ENCODE assay signal across 23 cellular contexts in the genomic region with DNA sequence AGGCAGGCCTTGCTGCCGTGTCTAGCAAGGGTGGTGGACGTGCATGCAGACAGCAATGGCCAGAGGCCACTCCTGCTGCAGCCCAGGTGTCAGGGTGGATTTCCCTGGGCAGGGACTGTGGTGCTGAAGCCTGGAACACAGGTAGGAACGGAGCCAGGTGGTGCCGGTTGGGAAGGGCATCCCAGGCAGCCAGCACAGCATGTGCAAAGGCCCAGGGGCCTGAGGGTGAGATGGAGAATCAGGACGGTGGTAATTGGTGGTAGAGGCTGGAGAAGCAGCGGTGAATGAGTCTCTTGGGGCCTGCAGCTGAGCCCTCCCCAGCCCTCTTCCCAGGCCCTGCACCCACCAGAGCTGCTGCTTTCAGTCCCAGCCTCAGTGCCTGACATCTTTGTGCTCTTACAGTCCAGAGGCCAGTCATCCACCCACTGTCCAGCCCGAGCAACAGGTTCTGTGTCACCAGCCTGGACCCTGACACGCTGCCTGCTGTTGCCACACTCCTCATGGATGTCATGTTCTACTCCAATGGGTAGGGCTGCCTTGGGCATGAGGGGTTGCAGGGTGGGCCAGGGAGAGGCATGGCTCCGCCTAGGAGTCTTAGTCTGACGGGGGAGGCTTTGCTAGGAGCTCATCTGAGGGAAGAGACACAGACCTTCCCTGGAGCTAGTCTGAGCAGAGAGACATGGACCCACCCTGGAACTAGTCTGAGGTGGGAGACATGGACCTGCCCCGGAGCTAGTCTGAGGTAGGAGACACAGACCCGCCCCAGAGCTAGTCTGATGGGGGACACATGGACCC. TPM values are rescaled to one million over a fixed set of nuclear protein-coding genes. Genes with fewer than 3 reads are reported as not detected.
DNase-seq lines count a peak whose midpoint lies in the region; ATAC-seq, FAIRE-seq and TF ChIP-seq lines count a peak whose summit lies in the region.
"Had no signal": no experiment of that assay in that cellular context is flagged by ENCODE, and none has a peak within 500 bp of the region (broad histone marks: within the 10 kb centered on the region; RNA-seq: fewer than 3 reads in every experiment).

No MANE protein-coding gene starts in this region.

- H3K4me2 ChIP-seq in HepG2 (ENCODE audit: low read depth, low read length) = no peak overlapping the region
- H3K4me2 ChIP-seq in trophoblast cell (ENCODE audit: low read length) = no peak overlapping the region
- H3K4me2 ChIP-seq: A549; BLaER1 treated with 17β-estradiol and CSF1 and Interleukin-3, amounts not matched to agents 10 nM and 100 nM had no signal

- H4K91ac ChIP-seq in trophoblast cell (ENCODE audit: low read depth, low read length) = no peak overlapping the region

- H3K4me1 ChIP-seq in Panc1 (ENCODE audit: control insufficient read depth, insufficient read depth, low read length) = no peaks in the 10 kb centered on the region
- no peaks in the 10 kb centered on the region for H3K4me1 ChIP-seq in HepG2 (ENCODE audit: insufficient read depth, low read length)
- peaks cover 0 to 3% of the 10 kb centered on the region in 2 experiments for H3K4me1 ChIP-seq in trophoblast cell (ENCODE audit: control insufficient read depth in 1 of 2, insufficient read depth in 2 of 2, low read length in 2 of 2)
- H3K4me1 ChIP-seq in adrenal gland (replicated peaks in 1 of 2) = no peaks in the 10 kb centered on the region
- H3K4me1 ChIP-seq: A549, Caco-2 had no signal

- in situ Hi-C loops in Panc1 (cut with HindIII; ENCODE audit: low pct_unique_long_range_greater_than_20kb, low sequenced_read_pairs) = no loop called here
- in situ Hi-C loops in HepG2 (cut with HindIII; ENCODE audit: extremely low pct_ligation_motif_present, low pct_unique_long_range_greater_than_20kb) = no loop called here

- H3K9ac ChIP-seq in HepG2 (ENCODE audit: insufficient read depth, low read depth, low read length) (no peak overlapping the region), trophoblast cell (ENCODE audit: low read length) (no peak overlapping the region)

- FAIRE-seq in HepG2 (lab: Jason Lieb, UNC) = no peak
- FAIRE-seq: A549, D721Med, G401.6, GM12891, GM19239 had no signal

- H3K79me2 ChIP-seq in HepG2 (ENCODE audit: insufficient read depth, low read length) = no peaks in the 10 kb centered on the region
- H3K79me2 ChIP-seq in trophoblast cell (ENCODE audit: control insufficient read depth, insufficient read depth, low read length, poor library complexity) = no peaks in the 10 kb centered on the region

- H2BK120ac ChIP-seq in trophoblast cell (ENCODE audit: insufficient read depth, low read length, poor library complexity) = no peak overlapping the region

- intact Hi-C loops in Panc1 (cut with micrococcal nuclease; ENCODE audit: unreplicated experiment) (no loop called here), HepG2 (cut with micrococcal nuclease; ENCODE audit: unreplicated experiment) (no loop called here), adrenal gland (cut with DNase I) (no loop called here)

- H4K8ac ChIP-seq in trophoblast cell (ENCODE audit: low read depth, low read length) = no peak overlapping the region

- TF ChIP-seq CTCF in Panc1 (IDR thresholded peaks at IDR 0.05) = no peak
- TF ChIP-seq CTCF in HepG2 (CRISPR knock-in tag; IDR thresholded peaks at IDR 0.05) = no peak
- no peak for TF ChIP-seq CTCF in adrenal gland (IDR thresholded peaks at IDR 0.05)

- no peak overlapping the region for H2AK5ac ChIP-seq in trophoblast cell (ENCODE audit: low read length)

- H3K79me1 ChIP-seq in trophoblast cell (ENCODE audit: low read length) = no peaks in the 10 kb centered on the region

- no peak overlapping the region for H3K27ac ChIP-seq in Panc1 (ENCODE audit: low read length)
- H3K27ac ChIP-seq in HepG2 (ENCODE audit: extremely low read length, insufficient read depth, low read length) = no peak overlapping the region
- no peak overlapping the region for H3K27ac ChIP-seq in trophoblast cell (ENCODE audit: low read depth, low read length)
- no peak overlapping the region for H3K27ac ChIP-seq in adrenal gland
- H3K27ac ChIP-seq: 22Rv1; A549; BLaER1 treated with 17β-estradiol and CSF1 and Interleukin-3, amounts not matched to agents 10 nM and 100 nM; C4-2B had no signal

- peaks cover 1% of the 10 kb centered on the region for H3K36me3 ChIP-seq in H7 (replicated peaks; ENCODE audit: control insufficient read depth, insufficient read depth, low read length)
- no peaks in the 10 kb centered on the region for H3K36me3 ChIP-seq in Panc1 (ENCODE audit: control insufficient read depth, insufficient read depth, low read length)
- H3K36me3 ChIP-seq in HepG2 (replicated peaks in 1 of 2; ENCODE audit: control insufficient read depth in 1 of 2, insufficient read depth in 2 of 2, low read length in 2 of 2) = peaks cover 6 to 15% of the 10 kb centered on the region in 2 experiments; a peak in 4 of 5 replicates
- peaks cover 23 to 25% of the 10 kb centered on the region in 2 experiments for H3K36me3 ChIP-seq in trophoblast cell (ENCODE audit: control insufficient read depth in 1 of 2, insufficient read depth in 2 of 2, low read length in 2 of 2)
- H3K36me3 ChIP-seq in adrenal gland (replicated peaks in 1 of 2) = peaks cover 0 to 22% of the 10 kb centered on the region in 2 donors

- H2AFZ ChIP-seq in HepG2 (ENCODE audit: low read length) = no peak overlapping the region
- no peak overlapping the region for H2AFZ ChIP-seq in trophoblast cell (ENCODE audit: insufficient read depth, low read length, poor library complexity)

- ATAC-seq in Panc1 (peak; percentile 33), HepG2 (peak; percentile 18; the same call in 2 of the 3 replicates), GM21423 (IDR thresholded peaks at IDR 0.05; ENCODE audit: unreplicated experiment) (no peak)
- ATAC-seq: A549; CD8-positive, alpha-beta T cell had no signal

- POLR2A ChIA-PET in Panc1 (lab: Charles Lee) (no interaction called here), HepG2 (lab: Yijun Ruan, JAX) (no interaction called here)

- no peak overlapping the region for H2BK5ac ChIP-seq in trophoblast cell (ENCODE audit: low read depth, low read length, poor library complexity)

- peak; percentile 15 for DNase-seq in H7
- DNase-seq in Panc1 (ENCODE audit: low read depth, low spot score) = no peak
- DNase-seq in HepG2 (ENCODE audit: low spot score) = no peak
- DNase-seq in trophoblast cell = no peak
- no peak for DNase-seq in NCI-H1092 treated with DMSO at 0.1 percent for 48 hours (lab: John Stamatoyannopoulos, UW)
- DNase-seq in adrenal gland = no peak
- DNase-seq in NCI-H2227 treated with DMSO at 0.1 percent for 48 hours (lab: John Stamatoyannopoulos, UW) = no peak
- DNase-seq: AML-193; Caco-2; Calu3; CD4-positive, alpha-beta T cell; CD8-positive, alpha-beta T cell; DMS79 treated with DMSO at 0.1 percent for 48 hours; GF-D8 had no signal

- H3K4me3 ChIP-seq in H7 (ENCODE audit: insufficient read depth, low read depth, low read length) = no peak overlapping the region
- H3K4me3 ChIP-seq in Panc1 (ENCODE audit: low read depth in 2 of 2, low read length in 2 of 2) = no peak overlapping the region
- no peak overlapping the region for H3K4me3 ChIP-seq in HepG2 (replicated peaks in 1 of 3; ENCODE audit: insufficient read depth in 1 of 3, low read depth in 2 of 3, low read length in 3 of 3)
- H3K4me3 ChIP-seq in trophoblast cell (ENCODE audit: low read depth, low read length) = peak overlapping the region; percentile 53
- H3K4me3 ChIP-seq in adrenal gland = no peak overlapping the region
- H3K4me3 ChIP-seq: A549; BLaER1 treated with 17β-estradiol and CSF1 and Interleukin-3, amounts not matched to agents 10 nM and 100 nM had no signal

- TF ChIP-seq POLR2A in HepG2 (IDR thresholded peaks at IDR 0.05; ENCODE audit: insufficient read depth in 1 of 2, low read depth in 2 of 2, low read length in 2 of 2) (no peak), adrenal gland (IDR thresholded peaks at IDR 0.05) (no peak)

- H3K4ac ChIP-seq in trophoblast cell (ENCODE audit: low read depth, low read length) = no peak overlapping the region

- no peaks in the 10 kb centered on the region for H3K27me3 ChIP-seq in H7 (ENCODE audit: control insufficient read depth, insufficient read depth, low read length)
- no peaks in the 10 kb centered on the region for H3K27me3 ChIP-seq in Panc1 (ENCODE audit: control insufficient read depth, insufficient read depth, low read length)
- no peaks in the 10 kb centered on the region for H3K27me3 ChIP-seq in HepG2 (ENCODE audit: control insufficient read depth in 1 of 2, insufficient read depth in 2 of 2, low read length in 2 of 2)
- H3K27me3 ChIP-seq in trophoblast cell (ENCODE audit: insufficient read depth, low read length) = no peaks in the 10 kb centered on the region
- no peaks in the 10 kb centered on the region for H3K27me3 ChIP-seq in adrenal gland
- H3K27me3 ChIP-seq: BLaER1 treated with 17β-estradiol and CSF1 and Interleukin-3, amounts not matched to agents 10 nM and 100 nM had no signal

- H4K12ac ChIP-seq in trophoblast cell (ENCODE audit: low read depth, low read length) = no peak overlapping the region

- H4K20me1 ChIP-seq in HepG2 (ENCODE audit: insufficient read depth, low read length) = no peaks in the 10 kb centered on the region
- H4K20me1 ChIP-seq: BLaER1 treated with 17β-estradiol and CSF1 and Interleukin-3, amounts not matched to agents 10 nM and 100 nM had no signal

- TSS peak; percentile 89 for BruUV-seq in Panc1 (replicated peaks; lab: Mats Ljungman, UMichigan)
- BruUV-seq in HepG2 (replicated peaks; lab: Mats Ljungman, UMichigan) = no TSS peak

- TF ChIP-seq EP300 in HepG2 (IDR thresholded peaks at IDR 0.05; ENCODE audit: low read depth in 2 of 2, low read length in 2 of 2) (no peak), HepG2 (CRISPR knock-in tag; IDR thresholded peaks at IDR 0.05; ENCODE audit: borderline replicate concordance) (no peak)

- H3K18ac ChIP-seq in trophoblast cell (ENCODE audit: low read length) = no peak overlapping the region

- CTCF ChIA-PET in Panc1 (lab: Charles Lee) = no interaction called here
- CTCF ChIA-PET in HepG2 (lab: Yijun Ruan, JAX; ENCODE audit: low intra/inter-chr PET ratio, low total read pairs) = no interaction called here

- no peak overlapping the region for H3K14ac ChIP-seq in trophoblast cell (ENCODE audit: low read length)

- H2BK12ac ChIP-seq in trophoblast cell (ENCODE audit: low read length) = no peak overlapping the region

- H3K23ac ChIP-seq in trophoblast cell (ENCODE audit: low read length) = no peak overlapping the region

- H3K9me3 ChIP-seq in Panc1 (ENCODE audit: control insufficient read depth, insufficient read depth, low read depth, low read length) = no peaks in the 10 kb centered on the region
- H3K9me3 ChIP-seq in HepG2 (ENCODE audit: low read length) = no peaks in the 10 kb centered on the region
- H3K9me3 ChIP-seq in trophoblast cell (ENCODE audit: insufficient read depth, low read depth, low read length) = peaks cover 1% of the 10 kb centered on the region
- H3K9me3 ChIP-seq in adrenal gland (replicated peaks in 1 of 3) = no peaks in the 10 kb centered on the region
- H3K9me3 ChIP-seq: A549; BLaER1 treated with 17β-estradiol and CSF1 and Interleukin-3, amounts not matched to agents 10 nM and 100 nM; Caco-2 had no signal

- no peak for TF ChIP-seq RAD21 in HepG2 (CRISPR knock-in tag; IDR thresholded peaks at IDR 0.05)

- WGBS in HepG2 (ENCODE audit: low lambda C conversion rate) = 94% methylated on average over 9 of the region's 12 CpGs
- WGBS in trophoblast cell (ENCODE audit: extremely low coverage, insufficient coverage, insufficient read length) = no CpG with 5 or more reads among the region's 12 CpGs
- WGBS in adrenal gland, 4 donors = 95 to 97% (median 96%) methylated on average over 8 to 12 of the region's 12 CpGs

RNA-seq across cellular contexts. Expression of gene CASTOR2, which starts 54.3 kb away (rescaled TPM):
- total RNA-seq in H7 (2014; rRNA removed; shearing (Covaris generic)) = 22.3 and 28.5 TPM in 2 replicates
- total RNA-seq in Panc1 (2021; ENCODE audit: unreplicated experiment) (41.1 TPM), HepG2 (2016; rRNA removed; fragmentation: Illumina TruSeq; extraction: Trizol) (6.5 and 8.7 TPM in 2 replicates), adrenal gland (10 to 100 TPM; 15.2 to 48.4 (median 23.1) TPM)
- 7.6 TPM for polyA plus RNA-seq in Panc1 (2012; ENCODE audit: insufficient read length)
- total RNA-seq in HepG2 (2016; cell fraction: cytosol; rRNA removed; fragmentation: Illumina TruSeq; extraction: Trizol; ENCODE audit: low read depth) = 4.8 and 5.0 TPM in 2 replicates
- total RNA-seq in HepG2 (2016; cell fraction: insoluble cytoplasmic fraction; rRNA removed; fragmentation: Illumina TruSeq; extraction: Trizol) = 5.8 and 7.4 TPM in 2 replicates
- total RNA-seq in HepG2 (2016; cell fraction: membrane; rRNA removed; fragmentation: Illumina TruSeq; extraction: Trizol) = 6.3 and 9.5 TPM in 2 replicates
- total RNA-seq in HepG2 (2016; cell fraction: nucleus; rRNA removed; fragmentation: Illumina TruSeq; extraction: Trizol) = 6.4 and 6.5 TPM in 2 replicates
- polyA plus RNA-seq in HepG2 (2011; rRNA removed) (7.0 and 7.5 TPM in 2 replicates), adrenal gland (1 to 10 TPM in 2 of 3 donors, under 1 TPM in 1; 0.47 to 3.6 (median 2.0) TPM)
- polyA plus RNA-seq in HepG2 (2011; cell fraction: cytosol; rRNA removed) = 4.4 and 6.3 TPM in 2 replicates
- 12.2 and 18.7 TPM in 2 replicates for polyA plus RNA-seq in HepG2 (2011; cell fraction: nucleus; rRNA removed)
- 3.7 and 4.3 TPM in 2 replicates for polyA plus RNA-seq in HepG2 (2012)
- 1.2 and 1.6 TPM in 2 replicates for polyA plus RNA-seq in HepG2 (2016; cell fraction: cytosol; fragmentation: Illumina TruSeq; extraction: Trizol; ENCODE audit: low read depth)
- polyA plus RNA-seq in HepG2 (2016; cell fraction: insoluble cytoplasmic fraction; fragmentation: Illumina TruSeq; extraction: Trizol; ENCODE audit: low read depth) = 2.1 and 2.4 TPM in 2 replicates
- polyA plus RNA-seq in HepG2 (2016; cell fraction: membrane; fragmentation: Illumina TruSeq; extraction: Trizol; ENCODE audit: low read depth) = 2.2 and 2.6 TPM in 2 replicates
- 3.6 and 7.2 TPM in 2 replicates for polyA plus RNA-seq in HepG2 (2016; cell fraction: nucleus; fragmentation: Illumina TruSeq; extraction: Trizol; ENCODE audit: insufficient read depth, low read depth)
- polyA minus RNA-seq in HepG2 (2011; rRNA and poly(A)+ RNA removed; ENCODE audit: low replicate concordance) = 68.0 and 68.7 TPM in 2 replicates
- 17.9 and 20.2 TPM in 2 replicates for polyA minus RNA-seq in HepG2 (2011; cell fraction: cytosol; rRNA and poly(A)+ RNA removed)
- polyA minus RNA-seq in HepG2 (2011; cell fraction: nucleus; rRNA and poly(A)+ RNA removed) = 4.1 and 5.0 TPM in 2 replicates
- 8.0 and 8.9 TPM in 2 replicates for polyA plus RNA-seq in trophoblast cell (2013)

RNA-seq across cellular contexts. Expression of gene RCC1L, which starts 54.8 kb away (rescaled TPM):
- 83.9 and 93.9 TPM in 2 replicates for total RNA-seq in H7 (2014; rRNA removed; shearing (Covaris generic))
- total RNA-seq in Panc1 (2021; ENCODE audit: unreplicated experiment) (82.0 TPM), HepG2 (2016; rRNA removed; fragmentation: Illumina TruSeq; extraction: Trizol) (75.4 and 82.8 TPM in 2 replicates), adrenal gland (100 to 1,000 TPM in 1 of 8 donors, 10 to 100 TPM in 7; 46.2 to 103 (median 70.7) TPM)
- polyA plus RNA-seq in Panc1 (2012; ENCODE audit: insufficient read length) = 78.0 TPM
- 10.8 and 11.6 TPM in 2 replicates for total RNA-seq in HepG2 (2016; cell fraction: cytosol; rRNA removed; fragmentation: Illumina TruSeq; extraction: Trizol; ENCODE audit: low read depth)
- 76.4 and 82.4 TPM in 2 replicates for total RNA-seq in HepG2 (2016; cell fraction: insoluble cytoplasmic fraction; rRNA removed; fragmentation: Illumina TruSeq; extraction: Trizol)
- total RNA-seq in HepG2 (2016; cell fraction: membrane; rRNA removed; fragmentation: Illumina TruSeq; extraction: Trizol) = 30.5 and 31.7 TPM in 2 replicates
- total RNA-seq in HepG2 (2016; cell fraction: nucleus; rRNA removed; fragmentation: Illumina TruSeq; extraction: Trizol) = 28.9 and 35.4 TPM in 2 replicates
- polyA plus RNA-seq in HepG2 (2011; rRNA removed) (37.9 and 42.1 TPM in 2 replicates), adrenal gland (10 to 100 TPM; 42.3 to 63.7 (median 54.6) TPM)
- polyA plus RNA-seq in HepG2 (2011; cell fraction: cytosol; rRNA removed) = 35.9 and 39.4 TPM in 2 replicates
- 16.7 and 18.8 TPM in 2 replicates for polyA plus RNA-seq in HepG2 (2011; cell fraction: nucleus; rRNA removed)
- polyA plus RNA-seq in HepG2 (2012) = 40.0 and 42.3 TPM in 2 replicates
- 7.9 and 8.7 TPM in 2 replicates for polyA plus RNA-seq in HepG2 (2016; cell fraction: cytosol; fragmentation: Illumina TruSeq; extraction: Trizol; ENCODE audit: low read depth)
- 67.9 and 72.1 TPM in 2 replicates for polyA plus RNA-seq in HepG2 (2016; cell fraction: insoluble cytoplasmic fraction; fragmentation: Illumina TruSeq; extraction: Trizol; ENCODE audit: low read depth)
- polyA plus RNA-seq in HepG2 (2016; cell fraction: membrane; fragmentation: Illumina TruSeq; extraction: Trizol; ENCODE audit: low read depth) = 19.0 and 21.0 TPM in 2 replicates
- 41.1 and 42.5 TPM in 2 replicates for polyA plus RNA-seq in HepG2 (2016; cell fraction: nucleus; fragmentation: Illumina TruSeq; extraction: Trizol; ENCODE audit: insufficient read depth, low read depth)
- polyA minus RNA-seq in HepG2 (2011; rRNA and poly(A)+ RNA removed; ENCODE audit: low replicate concordance) = 32.8 and 41.8 TPM in 2 replicates
- 15.1 and 15.4 TPM in 2 replicates for polyA minus RNA-seq in HepG2 (2011; cell fraction: cytosol; rRNA and poly(A)+ RNA removed)
- 11.2 and 16.1 TPM in 2 replicates for polyA minus RNA-seq in HepG2 (2011; cell fraction: nucleus; rRNA and poly(A)+ RNA removed)
- polyA plus RNA-seq in trophoblast cell (2013) = 15.5 and 16.1 TPM in 2 replicates
